21 cellular contexts compared by ENCODE assay signal in genomic region chr3:174169736-174170135, GRCh38.
"Had no signal": no experiment of that assay in that cellular context is flagged by ENCODE, and none has a peak within 500 bp of the region (broad histone marks: within the 10 kb centered on the region; RNA-seq: fewer than 3 reads in every experiment).

No MANE protein-coding gene starts in this region.

- DNase-seq: effector CD8-positive, alpha-beta T cell; glutamatergic neuron; kidney glomerular epithelial cell; naive thymus-derived CD4-positive, alpha-beta T cell; nucleus accumbens; ovary; stimulated activated CD4-positive, alpha-beta T cell treated with anti-CD3 and anti-CD28 coated beads, Interleukin-4, amount 100 ng/mL, for 1 hour; stimulated activated CD8-positive, alpha-beta memory T cell treated with anti-CD3 and anti-CD28 coated beads, Interleukin-4, amount 100 ng/mL, for 48 hours; stimulated activated naive CD8-positive, alpha-beta T cell treated with anti-CD3 and anti-CD28 coated beads, Interleukin-15, Interleukin-2, amounts not matched to agents 100 U/mL and 50 U/mL, for 24 hours; tibial artery; upper lobe of left lung had no signal

- H3K36me3 Mint-ChIP-seq: naive thymus-derived CD4-positive, alpha-beta T cell; stimulated activated effector memory CD8-positive, alpha-beta T cell treated with anti-CD3 and anti-CD28 coated beads, Interleukin-12 subunit alpha, Interleukin-12 subunit beta, amount 100 ng/mL, for 72 hours had no signal

- H3K36me3 ChIP-seq: esophagus muscularis mucosa, gastroesophageal sphincter, ovary, suprapubic skin, upper lobe of left lung, vagina had no signal

- ATAC-seq: gastroesophageal sphincter; naive thymus-derived CD4-positive, alpha-beta T cell; right cardiac atrium; stimulated activated naive CD8-positive, alpha-beta T cell treated with anti-CD3 and anti-CD28 coated beads, Interleukin-15, Interleukin-2, amounts not matched to agents 100 U/mL and 50 U/mL, for 24 hours had no signal

- H3K4me3 Mint-ChIP-seq: naive thymus-derived CD4-positive, alpha-beta T cell; stimulated activated effector memory CD8-positive, alpha-beta T cell treated with anti-CD3 and anti-CD28 coated beads, Interleukin-12 subunit alpha, Interleukin-12 subunit beta, amount 100 ng/mL, for 72 hours had no signal

- H3K4me1 Mint-ChIP-seq: naive thymus-derived CD4-positive, alpha-beta T cell; stimulated activated effector memory CD8-positive, alpha-beta T cell treated with anti-CD3 and anti-CD28 coated beads, Interleukin-12 subunit alpha, Interleukin-12 subunit beta, amount 100 ng/mL, for 72 hours had no signal

- H3K27ac Mint-ChIP-seq: naive thymus-derived CD4-positive, alpha-beta T cell; progenitor cell of endocrine pancreas; stimulated activated effector memory CD8-positive, alpha-beta T cell treated with anti-CD3 and anti-CD28 coated beads, Interleukin-12 subunit alpha, Interleukin-12 subunit beta, amount 100 ng/mL, for 72 hours had no signal

- H3K4me2 ChIP-seq: smooth muscle cell had no signal

- H3K27ac ChIP-seq: coronary artery, epithelial cell of prostate, esophagus muscularis mucosa, gastroesophageal sphincter, ovary, suprapubic skin, tibial artery, upper lobe of left lung, vagina had no signal

- H3K4me3 ChIP-seq: coronary artery, esophagus muscularis mucosa, gastroesophageal sphincter, ovary, smooth muscle cell, suprapubic skin, tibial artery, upper lobe of left lung, vagina had no signal

- H3K9me3 ChIP-seq: ovary, suprapubic skin, upper lobe of left lung, vagina had no signal

- H3K27me3 ChIP-seq: esophagus muscularis mucosa, gastroesophageal sphincter, ovary, suprapubic skin, tibial artery, upper lobe of left lung, vagina had no signal

- H3K27me3 Mint-ChIP-seq: naive thymus-derived CD4-positive, alpha-beta T cell; progenitor cell of endocrine pancreas had no signal

- H3K4me1 ChIP-seq: gastroesophageal sphincter, suprapubic skin, upper lobe of left lung, vagina had no signal
